Comparison of ENCODE assay signal across 7 cellular contexts in the genomic region with DNA sequence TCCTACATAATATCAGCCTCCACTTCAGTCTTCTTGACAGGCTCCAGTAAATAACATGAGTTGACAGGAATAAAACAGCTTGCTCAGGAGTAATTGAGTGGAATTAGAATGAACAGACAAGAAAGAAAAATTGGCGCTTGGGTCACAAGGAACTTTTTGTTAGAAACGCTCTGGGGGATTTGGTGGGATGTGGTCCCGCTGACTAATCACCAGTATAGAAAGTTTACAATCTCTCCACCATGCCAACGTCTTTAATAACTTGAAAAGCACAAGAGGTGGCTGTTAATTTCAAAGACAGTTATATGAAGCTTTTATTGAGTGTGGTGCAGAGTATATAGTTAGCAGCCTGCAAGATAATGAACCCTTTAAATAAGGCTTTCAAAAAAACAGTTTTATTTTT.
DNase-seq lines count a peak whose midpoint lies in the region; TF ChIP-seq lines count a peak whose summit lies in the region.
"Not testable (repeated sequence)": the region's sequence is repeated elsewhere in the genome, so short reads cannot be mapped to it uniquely, and the experiment has no call there.

No MANE protein-coding gene starts in this region.

- H3K27me3 Mint-ChIP-seq in nephron (ENCODE audit: low read depth): peaks cover 14% of the 10 kb centered on the region

- H3K27ac ChIP-seq in ascending aorta: peak overlapping the region; percentile 87 to 90
- H3K27ac ChIP-seq in smooth muscle cell (ENCODE audit: low read depth): peak overlapping the region; percentile 92

- 12% methylated on average over 4 of the region's 4 CpGs for WGBS in smooth muscle cell (ENCODE audit: low lambda C conversion rate)

- H3K9me3 Mint-ChIP-seq in nephron: not testable (repeated sequence)

- not testable (repeated sequence) for H3K27me3 ChIP-seq in ascending aorta; smooth muscle cell (ENCODE audit: low read depth)

- peaks cover 3 to 35% of the 10 kb centered on the region in 2 donors for H3K4me1 ChIP-seq in ascending aorta
- peaks cover 15% of the 10 kb centered on the region for H3K4me1 ChIP-seq in smooth muscle cell (ENCODE audit: low read depth)

- peak overlapping the region; percentile 40 for H2AFZ ChIP-seq in smooth muscle cell (ENCODE audit: low read depth)

- peaks cover 91% of the 10 kb centered on the region for H3K4me1 Mint-ChIP-seq in nephron

- DNase-seq in COLO829 (ENCODE audit: low spot score) (peak; percentile 20), NCI-H2227 treated with DMSO at 0.1 percent for 48 hours (lab: John Stamatoyannopoulos, UW) (peak; percentile 22), RPMI7951 (ENCODE audit: low read depth) (peak; percentile 63), foreskin melanocyte (peak; percentile 91)
- DNase-seq in ascending aorta (ENCODE audit: low spot score in 2 of 2); smooth muscle cell (lab: John Stamatoyannopoulos, UW; ENCODE audit: unreplicated experiment): not testable (repeated sequence)

- H3K9me3 ChIP-seq in ascending aorta; smooth muscle cell (replicated peaks; ENCODE audit: low read depth): not testable (repeated sequence)

- not testable (repeated sequence) for H3K79me2 ChIP-seq in smooth muscle cell (ENCODE audit: low read depth)

- not testable (repeated sequence) for H3K36me3 ChIP-seq in ascending aorta; smooth muscle cell (ENCODE audit: low read depth)

- H3K36me3 Mint-ChIP-seq in nephron (ENCODE audit: low read depth): not testable (repeated sequence)

- not testable (repeated sequence) for TF ChIP-seq CTCF in ascending aorta (IDR thresholded peaks at IDR 0.05); nephron (IDR thresholded peaks at IDR 0.05; ENCODE audit: unreplicated experiment in 3 of 3); smooth muscle cell (IDR thresholded peaks at IDR 0.05; ENCODE audit: borderline replicate concordance, insufficient read depth, poor library complexity, severe bottlenecking)

- H3K9ac ChIP-seq in smooth muscle cell (ENCODE audit: low read depth): not testable (repeated sequence)

- H3K27ac Mint-ChIP-seq in nephron: peak overlapping the region; percentile 88 to 98 (median 95)

- not testable (repeated sequence) for H4K20me1 ChIP-seq in smooth muscle cell (ENCODE audit: low read depth)

- intact Hi-C loops in ascending aorta (cut with DNase I): not testable (repeated sequence)

- H3F3A ChIP-seq in smooth muscle cell (ENCODE audit: low read depth): peaks cover 48% of the 10 kb centered on the region

- H3K4me2 ChIP-seq in smooth muscle cell: peak overlapping the region; percentile 31

- peak overlapping the region in 1 of 3 experiments; percentile 32 for H3K4me3 Mint-ChIP-seq in nephron

- H3K4me3 ChIP-seq in ascending aorta, smooth muscle cell: not testable (repeated sequence)
